8 cellular contexts compared by ENCODE assay signal in the genomic region with DNA sequence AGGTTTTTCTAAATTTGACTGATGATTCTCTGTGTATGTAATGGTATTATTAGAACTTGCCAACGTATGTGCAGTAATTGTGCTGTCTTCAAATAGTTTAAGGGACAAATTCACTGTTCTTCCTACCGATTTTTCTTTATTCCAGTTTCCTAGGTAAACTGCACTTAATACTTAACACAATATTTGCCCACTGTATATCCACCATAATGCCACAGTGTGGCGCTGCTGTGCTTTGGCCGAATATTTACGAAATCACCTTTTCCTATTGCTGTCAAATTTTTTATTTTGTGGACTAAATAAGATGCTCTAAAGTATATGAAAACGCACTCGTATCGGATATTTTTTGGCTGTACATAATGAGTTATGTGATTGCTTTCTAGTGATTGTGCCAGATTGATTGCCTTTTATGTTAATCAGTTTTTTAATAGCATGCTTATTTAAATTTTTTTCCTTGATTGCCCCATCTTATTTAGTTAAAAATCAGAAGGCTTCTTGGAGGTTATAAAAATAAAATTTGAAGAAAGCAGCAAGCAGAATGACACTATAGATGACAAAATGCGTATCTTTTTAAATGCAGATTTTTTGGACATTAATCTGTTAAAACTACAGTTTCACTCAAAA. TPM values are rescaled to one million over a fixed set of nuclear protein-coding genes. Genes with fewer than 3 reads are reported as not detected.
DNase-seq lines count a peak whose midpoint lies in the region; ATAC-seq and TF ChIP-seq lines count a peak whose summit lies in the region.

No MANE protein-coding gene starts in this region.

- H3K18ac ChIP-seq in H9 (ENCODE audit: insufficient read length, low read depth, low read length), result no peak overlapping the region

- H3K23me2 ChIP-seq in H9 (ENCODE audit: insufficient read length, low read depth, low read length, poor library complexity, severe bottlenecking), result no peaks in the 10 kb centered on the region

- H2AK5ac ChIP-seq in H9 (ENCODE audit: insufficient read length, low read length), result no peak overlapping the region

- H3K4ac ChIP-seq in H9 (ENCODE audit: low read depth, low read length), result no peak overlapping the region

- peak; percentile 83 for TF ChIP-seq CTCF in DND-41 (IDR thresholded peaks at IDR 0.05; ENCODE audit: borderline replicate concordance, extremely low read depth, low read length, poor library complexity, severe bottlenecking)
- TF ChIP-seq CTCF in H9 (conservative IDR thresholded peaks at IDR 0.05), result peak; percentile 86
- peak; percentile 94 for TF ChIP-seq CTCF in fibroblast of pulmonary artery (IDR thresholded peaks at IDR 0.05; ENCODE audit: low read length, missing control alignments)
- TF ChIP-seq CTCF in osteoblast (IDR thresholded peaks at IDR 0.05; ENCODE audit: extremely low read depth, low read depth, low read length), result peak; percentile 91

- H4K20me1 ChIP-seq in DND-41 (ENCODE audit: insufficient read depth, low read length), result peaks cover 8% of the 10 kb centered on the region; the same call in 1 of the 2 replicates
- H4K20me1 ChIP-seq in H9 (ENCODE audit: control insufficient read depth, insufficient read depth, insufficient read length), result no peaks in the 10 kb centered on the region
- peaks cover 27% of the 10 kb centered on the region for H4K20me1 ChIP-seq in osteoblast (ENCODE audit: insufficient read depth, low read length)

- no peak overlapping the region for H3K56ac ChIP-seq in H9 (ENCODE audit: insufficient read length, low read depth, low read length)

- H3T11ph ChIP-seq in H9 (ENCODE audit: low read length), result no peak overlapping the region

- peaks cover 95% of the 10 kb centered on the region for H3K79me2 ChIP-seq in DND-41 (ENCODE audit: insufficient read depth, low read length)
- H3K79me2 ChIP-seq in H9 (ENCODE audit: insufficient read depth, low read length), result peaks cover 9% of the 10 kb centered on the region; the same call in 1 of the 2 replicates
- H3K79me2 ChIP-seq in osteoblast (ENCODE audit: insufficient read depth, low read length), result peaks cover 59% of the 10 kb centered on the region

- peaks cover 16 to 54% (median 52%) of the 10 kb centered on the region in 3 experiments; a peak in 6 of 7 replicates for H3K36me3 Mint-ChIP-seq in H9 (ENCODE audit: insufficient read depth in 1 of 3, low read depth in 3 of 3)

- H3K36me3 ChIP-seq in DND-41 (ENCODE audit: insufficient read depth, low read length) (peaks cover 75% of the 10 kb centered on the region), osteoblast (ENCODE audit: insufficient read depth, low read length) (peaks cover 20% of the 10 kb centered on the region)

- whole genome bisulfite sequencing in H9 (ENCODE audit: extremely low coverage, insufficient read length, low lambda C conversion rate), result no CpG with 5 or more reads among the region's 9 CpGs

- DNase-seq in DND-41 (peak; percentile 56), H9 (peak; percentile 32), NCI-H748 treated with DMSO at 0.1 percent for 48 hours (lab: John Stamatoyannopoulos, UW) (peak; percentile 18), activated T-cell treated with anti-CD3 and anti-CD28 coated beads for 4 hours (peak; percentile 14), fibroblast of pulmonary artery (ENCODE audit: low read depth) (peak; percentile 78), osteoblast (ENCODE audit: insufficient read length, low spot score, missing footprints) (no peak), HPDE6-E6E7 (ENCODE audit: extremely low spot score) (no peak)

- H3K9ac ChIP-seq in DND-41 (ENCODE audit: low read depth, low read length) (no peak overlapping the region), H9 (ENCODE audit: extremely low read depth, insufficient read length, low read length) (no peak overlapping the region)

- no peak overlapping the region for H3K4me3 Mint-ChIP-seq in H9

- peaks cover 6% of the 10 kb centered on the region for H3K79me1 ChIP-seq in H9 (ENCODE audit: insufficient read depth, low read depth, low read length, poor library complexity, severe bottlenecking)

- ATAC-seq in DND-41 (ENCODE audit: insufficient read depth, low read depth), result peak; percentile 75
- ATAC-seq in GM18870 (IDR thresholded peaks at IDR 0.05; ENCODE audit: unreplicated experiment), result no peak

- H4K8ac ChIP-seq in H9 (replicated peaks; ENCODE audit: insufficient read length, low read depth, low read length), result no peak overlapping the region

- H3K4me1 Mint-ChIP-seq in H9, result peaks cover 11 to 12% of the 10 kb centered on the region in 2 experiments

- H3K4me2 ChIP-seq in DND-41 (ENCODE audit: insufficient read depth, low read length), result peak overlapping the region; percentile 41; the same call in 1 of the 2 replicates
- no peak overlapping the region for H3K4me2 ChIP-seq in H9 (ENCODE audit: insufficient read depth, insufficient read length, low read length)
- H3K4me2 ChIP-seq in osteoblast (ENCODE audit: insufficient read depth, low read length), result peak overlapping the region; percentile 18

- H3K9me3 ChIP-seq in DND-41 (ENCODE audit: insufficient read depth, low read length, severe bottlenecking) (no peaks in the 10 kb centered on the region), H9 (ENCODE audit: control insufficient read depth, low read depth, low read length) (no peaks in the 10 kb centered on the region), osteoblast (ENCODE audit: low read depth, low read length) (no peaks in the 10 kb centered on the region)

- no peak overlapping the region for H2BK15ac ChIP-seq in H9 (ENCODE audit: low read depth, low read length)

- H2BK20ac ChIP-seq in H9 (ENCODE audit: low read depth, low read length, poor library complexity, severe bottlenecking), result no peak overlapping the region

- H2BK120ac ChIP-seq in H9 (ENCODE audit: low read depth, low read length, poor library complexity, severe bottlenecking), result no peak overlapping the region

- no peak overlapping the region for H2BK5ac ChIP-seq in H9 (ENCODE audit: insufficient read length, low read length)

- peak overlapping the region; percentile 18; the same call in 1 of the 2 replicates for H3K27ac ChIP-seq in DND-41 (ENCODE audit: low read length)
- H3K27ac ChIP-seq in H9 (ENCODE audit: insufficient read length, low read depth, low read length), result no peak overlapping the region
- H3K27ac ChIP-seq in osteoblast (ENCODE audit: low read depth, low read length), result no peak overlapping the region

- H2AFZ ChIP-seq in DND-41 (ENCODE audit: low read depth, low read length) (no peak overlapping the region), H9 (ENCODE audit: low read length) (no peak overlapping the region), osteoblast (ENCODE audit: low read length) (no peak overlapping the region)

- no peak overlapping the region for H4K5ac ChIP-seq in H9 (ENCODE audit: insufficient read length, low read depth, low read length)

- H2BK12ac ChIP-seq in H9 (ENCODE audit: insufficient read length, low read depth, low read length), result no peak overlapping the region

- no peaks in the 10 kb centered on the region for H3K27me3 Mint-ChIP-seq in H9 (ENCODE audit: low read depth)

- no peak overlapping the region for H3K23ac ChIP-seq in H9 (ENCODE audit: insufficient read length, low read depth, low read length)

- H3K9me3 Mint-ChIP-seq in H9, result no peaks in the 10 kb centered on the region

- H4K91ac ChIP-seq in H9 (ENCODE audit: insufficient read length, low read depth, low read length), result no peak overlapping the region

- H3K14ac ChIP-seq in H9 (ENCODE audit: insufficient read depth, low read length), result no peak overlapping the region

- H3K4me3 ChIP-seq in DND-41 (ENCODE audit: low read depth in 1 of 2, low read length in 2 of 2) (no peak overlapping the region), fibroblast of pulmonary artery (replicated peaks; ENCODE audit: low read depth, low read length) (no peak overlapping the region), osteoblast (ENCODE audit: insufficient read depth, low read length) (no peak overlapping the region)

- H3K27ac Mint-ChIP-seq in H9, result no peak overlapping the region

- H3K4me1 ChIP-seq in DND-41 (ENCODE audit: insufficient read depth, low read length) (peaks cover 29% of the 10 kb centered on the region; the same call in 1 of the 2 replicates), H9 (ENCODE audit: insufficient read depth, low read length) (no peaks in the 10 kb centered on the region), osteoblast (ENCODE audit: insufficient read depth, low read length) (peaks cover 22% of the 10 kb centered on the region)

- no peaks in the 10 kb centered on the region for H3K27me3 ChIP-seq in DND-41 (ENCODE audit: insufficient read depth, low read length, poor library complexity)
- no peaks in the 10 kb centered on the region for H3K27me3 ChIP-seq in H9 (ENCODE audit: insufficient read depth, low read length)
- no peaks in the 10 kb centered on the region for H3K27me3 ChIP-seq in osteoblast (ENCODE audit: insufficient read depth, low read length)

RNA-seq across cellular contexts. Expression of gene AASDHPPT, which starts 10.5 kb away (rescaled TPM):
- total RNA-seq in H9 (2021), result 46.0 and 47.1 TPM in 2 replicates
- 40.7 and 41.6 TPM in 2 replicates for total RNA-seq in osteoblast

RNA-seq across cellular contexts. Expression of gene KBTBD3, which starts 10.8 kb away (rescaled TPM):
- total RNA-seq in H9 (2021) (2.4 and 3.2 TPM in 2 replicates), osteoblast (3.8 and 4.3 TPM in 2 replicates)

Comparison
In these comparisons a context has a peak if more than half of its experiments do, and no peak if none do; other contexts are left out.
1. DNase-seq: peak in DND-41 (single experiment), H9 (single experiment), NCI-H748 treated with DMSO at 0.1 percent for 48 hours (single experiment), activated T-cell treated with anti-CD3 and anti-CD28 coated beads for 4 hours (single experiment) and fibroblast of pulmonary artery (single experiment); none in osteoblast (single experiment) and HPDE6-E6E7 (single experiment).
2. Peak in every context shown above with its lines, with median percentiles within 50 percentile points of each other: CTCF ChIP-seq.